Comparison of ENCODE assay signal across 8 cellular contexts in genomic region chr7:4792537-4793126, GRCh38. TPM values are rescaled to one million over a fixed set of nuclear protein-coding genes. Genes with fewer than 3 reads are reported as not detected.
DNase-seq lines count a peak whose midpoint lies in the region; ATAC-seq and TF ChIP-seq lines count a peak whose summit lies in the region.

No MANE protein-coding gene starts in this region.

- H3K9me3 Mint-ChIP-seq in activated naive CD4-positive, alpha-beta T cell treated with anti-CD3 and anti-CD28 coated beads, Interleukin-2, amount 50 U/mL, for 72 hours, result no peaks in the 10 kb centered on the region
- no peaks in the 10 kb centered on the region for H3K9me3 Mint-ChIP-seq in chondrocyte (ENCODE audit: low read depth)

- no peak for DNase-seq in activated naive CD4-positive, alpha-beta T cell treated with anti-CD3 and anti-CD28 coated beads, Interleukin-2, amount 50 U/mL, for 72 hours (ENCODE audit: low spot score in 2 of 2)
- peak; percentile 47 for DNase-seq in left ventricle myocardium superior
- DNase-seq in skeletal muscle cell (ENCODE audit: low read depth), result no peak
- DNase-seq in chondrocyte (ENCODE audit: low spot score), result no peak
- no peak for DNase-seq in effector CD4-positive, alpha-beta T cell
- no peak for DNase-seq in cortex of kidney (lab: John Stamatoyannopoulos, UW)

- H3K4me1 Mint-ChIP-seq in chondrocyte (ENCODE audit: low read depth), result no peaks in the 10 kb centered on the region

- H3K27ac Mint-ChIP-seq in activated naive CD4-positive, alpha-beta T cell treated with anti-CD3 and anti-CD28 coated beads, Interleukin-2, amount 50 U/mL, for 72 hours, result no peak overlapping the region
- H3K27ac Mint-ChIP-seq in chondrocyte (ENCODE audit: unreplicated experiment), result no peak overlapping the region

- ATAC-seq in GM19395 (IDR thresholded peaks at IDR 0.05; ENCODE audit: unreplicated experiment), result peak; percentile 31
- ATAC-seq in activated naive CD4-positive, alpha-beta T cell treated with anti-CD3 and anti-CD28 coated beads, Interleukin-2, amount 50 U/mL, for 72 hours, result peak; percentile 17 to 61
- peak; percentile 41 for ATAC-seq in left ventricle myocardium superior
- no peak for ATAC-seq in HG03520 (IDR thresholded peaks at IDR 0.05; ENCODE audit: unreplicated experiment)

- H3K36me3 Mint-ChIP-seq in activated naive CD4-positive, alpha-beta T cell treated with anti-CD3 and anti-CD28 coated beads, Interleukin-2, amount 50 U/mL, for 72 hours, result peaks cover 5 to 7% of the 10 kb centered on the region in 2 donors
- peaks cover 19% of the 10 kb centered on the region for H3K36me3 Mint-ChIP-seq in chondrocyte (ENCODE audit: low read depth)

- peak overlapping the region; percentile 44 for H3K4me3 ChIP-seq in skeletal muscle cell (ENCODE audit: low read depth, low read length)

- intact Hi-C loops in left ventricle myocardium superior (cut with micrococcal nuclease), result no loop called here

- no peaks in the 10 kb centered on the region for H3K27me3 Mint-ChIP-seq in chondrocyte (ENCODE audit: low read depth)

- H3K4me3 Mint-ChIP-seq in chondrocyte (ENCODE audit: unreplicated experiment), result no peak overlapping the region

- TF ChIP-seq CTCF in chondrocyte (IDR thresholded peaks at IDR 0.05), result no peak

RNA-seq across cellular contexts. Expression of gene AP5Z1, which starts 17.2 kb away (rescaled TPM):
- 10 to 100 TPM; 35.2 to 39.0 TPM for total RNA-seq in activated naive CD4-positive, alpha-beta T cell treated with anti-CD3 and anti-CD28 coated beads, Interleukin-2, amount 50 U/mL, for 72 hours
- total RNA-seq in left ventricle myocardium superior (10.5 TPM), chondrocyte (35.7 to 61.2 TPM (median 59.7 TPM) in 3 replicates)
